8 cellular contexts compared by ENCODE assay signal in the genomic region with DNA sequence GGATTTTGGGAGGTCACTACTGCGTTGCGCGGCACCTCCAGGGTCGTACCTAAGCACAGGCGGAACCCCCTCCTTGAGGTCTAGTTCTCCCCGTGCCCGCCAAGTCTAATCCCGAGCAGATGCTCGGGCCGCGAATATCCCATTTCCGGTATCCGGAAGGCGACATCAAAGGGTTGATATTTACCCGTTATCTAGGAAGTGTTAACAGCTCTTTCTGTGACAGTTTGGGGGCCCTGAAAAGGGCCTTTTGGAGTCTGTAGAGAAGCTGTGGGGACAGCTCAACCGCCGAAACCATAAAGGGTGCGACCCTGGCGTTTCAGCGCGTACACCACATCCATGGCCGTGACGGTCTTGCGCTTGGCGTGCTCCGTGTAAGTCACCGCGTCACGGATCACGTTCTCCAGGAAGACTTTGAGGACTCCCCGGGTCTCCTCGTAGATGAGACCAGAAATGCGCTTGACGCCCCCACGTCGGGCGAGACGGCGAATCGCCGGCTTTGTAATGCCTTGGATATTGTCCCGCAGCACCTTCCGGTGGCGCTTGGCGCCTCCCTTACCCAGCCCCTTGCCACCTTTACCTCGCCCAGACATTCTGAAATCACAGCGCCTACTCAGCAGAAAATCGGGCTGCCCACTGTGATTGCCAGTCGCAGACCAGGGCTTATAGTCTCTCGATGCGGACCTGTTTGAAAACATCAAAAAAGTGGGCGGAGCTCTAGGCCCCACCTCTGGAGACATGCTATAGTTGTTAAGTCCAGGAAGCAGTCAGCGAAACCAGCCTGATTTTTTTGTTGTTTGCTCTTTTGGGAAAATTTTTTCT. TPM values are rescaled to one million over a fixed set of nuclear protein-coding genes. Genes with fewer than 3 reads are reported as not detected.
A peak's percentile ranks its signal among the peaks of the same experiment; 100 is the strongest.
DNase-seq lines count a peak whose midpoint lies in the region; ATAC-seq and TF ChIP-seq lines count a peak whose summit lies in the region.

No MANE protein-coding gene starts in this region.

- peak; percentile 80 for DNase-seq in AG08396 (ENCODE audit: low spot score)
- DNase-seq in NCI-H510A (lab: John Stamatoyannopoulos, UW), result peak; percentile 72
- peak; percentile 88 to 95 for DNase-seq in activated CD4-positive, alpha-beta T cell treated with anti-CD3 and anti-CD28 coated beads for 4 hours
- peak; percentile 95 for DNase-seq in coronary artery (ENCODE audit: low spot score)
- DNase-seq in left colon, result peak; percentile 94 to 96
- DNase-seq in stimulated activated CD4-positive, alpha-beta T cell treated with anti-CD3 and anti-CD28 coated beads, Interleukin-1b, Interleukin-23, amount 100 ng/mL, for 4 hours (ENCODE audit: low read depth in 2 of 2), result peak; percentile 78 to 93

- peak overlapping the region; percentile 95 to 96 for H3K27ac ChIP-seq in coronary artery

- ATAC-seq in GM19025 (IDR thresholded peaks at IDR 0.05; ENCODE audit: low read depth, unreplicated experiment), result peak; percentile 22
- peak; percentile 17 for ATAC-seq in HG03354 (IDR thresholded peaks at IDR 0.05; ENCODE audit: poor library complexity, severe bottlenecking, unreplicated experiment)
- ATAC-seq in left colon, result peak; percentile 56

- H3K4me3 ChIP-seq in coronary artery, result peak overlapping the region; percentile 85

- no peak for TF ChIP-seq CTCF in coronary artery (IDR thresholded peaks at IDR 0.05)

- intact Hi-C loops in left colon (cut with DNase I, micrococcal nuclease), result no loop called here

RNA-seq across cellular contexts. Expression of a gene that starts 32.6 kb away (rescaled TPM):
- total RNA-seq in left colon, result 10 to 100 TPM; 38.0 to 44.1 TPM

RNA-seq across cellular contexts. Expression of a gene that starts 32.8 kb away (rescaled TPM):
- under 1 TPM; 0.31 to 0.89 TPM for total RNA-seq in left colon

RNA-seq across cellular contexts. Expression of a gene that starts 43.3 kb away (rescaled TPM):
- not detected for total RNA-seq in left colon

Comparison
In these comparisons a context has a peak if more than half of its experiments do, and no peak if none do; other contexts are left out.
1. Peak in every context shown above with its lines: DNase-seq, ATAC-seq, H3K4me3 ChIP-seq and H3K27ac ChIP-seq.